7 cellular contexts compared by ENCODE assay signal in the genomic region with DNA sequence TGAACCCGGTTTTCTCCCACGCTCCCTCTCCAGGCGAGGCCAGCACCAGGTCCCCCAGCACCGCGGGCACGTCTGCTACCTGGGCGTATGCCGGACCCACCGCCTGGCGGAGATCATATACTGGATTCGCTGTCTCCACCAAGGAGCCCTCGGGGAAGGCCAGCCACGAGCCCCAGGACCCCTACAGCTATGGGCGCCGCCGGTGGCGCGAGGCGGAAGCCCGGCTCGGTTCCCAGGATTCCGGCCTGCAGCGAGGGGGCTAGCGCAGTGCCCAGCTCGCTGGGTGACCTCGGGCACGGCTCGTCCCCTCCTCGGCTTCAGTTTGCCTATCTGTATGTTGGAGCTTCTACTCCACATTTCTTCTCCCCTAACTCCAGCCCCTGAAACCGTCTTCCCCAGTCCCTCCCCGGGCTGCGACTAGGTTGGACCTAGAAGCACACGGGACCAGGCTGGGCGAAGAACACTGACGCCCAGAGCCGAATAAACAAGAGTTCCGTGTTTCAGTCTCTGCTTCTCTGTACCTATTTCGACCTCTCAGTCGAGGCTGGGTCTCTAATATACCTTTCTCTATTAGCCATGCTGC. TPM values are rescaled to one million over a fixed set of nuclear protein-coding genes. Genes with fewer than 3 reads are reported as not detected.
DNase-seq lines count a peak whose midpoint lies in the region; ATAC-seq, FAIRE-seq and TF ChIP-seq lines count a peak whose summit lies in the region.

No MANE protein-coding gene starts in this region.

- no peak for FAIRE-seq in astrocyte (lab: Jason Lieb, UNC)
- peak; percentile 55 for FAIRE-seq in keratinocyte (lab: Jason Lieb, UNC)

- H2AFZ ChIP-seq in astrocyte (ENCODE audit: low read depth, low read length) (peak overlapping the region; percentile 54), keratinocyte (ENCODE audit: control insufficient read depth, low read length) (peak overlapping the region; percentile 9)

- DNase-seq in astrocyte (ENCODE audit: low read depth) (no peak), keratinocyte (ENCODE audit: low read depth, low spot score) (no peak)
- no peak for DNase-seq in stimulated activated CD4-positive, alpha-beta T cell treated with anti-CD3 and anti-CD28 coated beads, Interleukin-4, amount 100 ng/mL, for 24 hours
- DNase-seq in activated CD4-positive, alpha-beta T cell treated with anti-CD3 and anti-CD28 coated beads for 1 hour, result no peak

- peaks cover 35% of the 10 kb centered on the region for H3K36me3 ChIP-seq in HUES6 (ENCODE audit: control insufficient read depth, insufficient read depth, low read length)
- H3K36me3 ChIP-seq in astrocyte (ENCODE audit: insufficient read depth, low read length), result peaks cover 4% of the 10 kb centered on the region
- H3K36me3 ChIP-seq in keratinocyte (ENCODE audit: control insufficient read depth in 2 of 2, extremely low read depth in 1 of 2, insufficient read depth in 2 of 2, low read length in 2 of 2), result peaks cover 16 to 20% of the 10 kb centered on the region in 2 experiments

- no peaks in the 10 kb centered on the region for H3K27me3 Mint-ChIP-seq in astrocyte (ENCODE audit: low read depth, unreplicated experiment)
- peaks cover 21% of the 10 kb centered on the region for H3K27me3 Mint-ChIP-seq in stimulated activated naive CD8-positive, alpha-beta T cell treated with anti-CD3 and anti-CD28 coated beads, Interleukin-15, Interleukin-2, amounts not matched to agents 100 ng/mL and 50 ng/mL, for 24 hours

- H3K9ac ChIP-seq in HUES6 (ENCODE audit: low read length) (peak overlapping the region; percentile 70), astrocyte (ENCODE audit: low read length) (peak overlapping the region; percentile 50), keratinocyte (ENCODE audit: control insufficient read depth, extremely low read depth, insufficient read depth, low read length) (peak overlapping the region; percentile 56)

- peak overlapping the region; percentile 90 for H3K4me3 Mint-ChIP-seq in astrocyte (ENCODE audit: unreplicated experiment)
- H3K4me3 Mint-ChIP-seq in stimulated activated naive CD8-positive, alpha-beta T cell treated with anti-CD3 and anti-CD28 coated beads, Interleukin-15, Interleukin-2, amounts not matched to agents 100 ng/mL and 50 ng/mL, for 24 hours, result peak overlapping the region; percentile 60

- H3K9me3 ChIP-seq in HUES6 (ENCODE audit: control insufficient read depth, insufficient read depth, low read depth, low read length), result no peaks in the 10 kb centered on the region
- H3K9me3 ChIP-seq in astrocyte (ENCODE audit: insufficient read depth, low read depth, low read length), result no peaks in the 10 kb centered on the region
- no peaks in the 10 kb centered on the region for H3K9me3 ChIP-seq in keratinocyte (ENCODE audit: control insufficient read depth, low read depth, low read length)

- no peaks in the 10 kb centered on the region for H3K9me1 ChIP-seq in keratinocyte (ENCODE audit: control insufficient read depth, extremely low read depth, insufficient read depth, low read length)

- TF ChIP-seq CTCF in astrocyte (IDR thresholded peaks at IDR 0.05; ENCODE audit: insufficient read depth, low read depth, low read length) (no peak), keratinocyte (optimal IDR thresholded peaks at IDR 0.05 in 1 of 3, IDR thresholded peaks at IDR 0.05 in 1 of 3, conservative IDR thresholded peaks at IDR 0.05 in 1 of 3; ENCODE audit: extremely low read depth in 1 of 3, insufficient read depth in 2 of 3, low read length in 3 of 3) (no peak)

- H3K79me2 ChIP-seq in astrocyte (ENCODE audit: insufficient read depth, low read length), result peaks cover 2% of the 10 kb centered on the region
- H3K79me2 ChIP-seq in keratinocyte (ENCODE audit: control insufficient read depth, insufficient read depth, low read length), result peaks cover 2% of the 10 kb centered on the region

- peak overlapping the region; percentile 78 for H3K27ac Mint-ChIP-seq in astrocyte (ENCODE audit: unreplicated experiment)
- H3K27ac Mint-ChIP-seq in stimulated activated naive CD8-positive, alpha-beta T cell treated with anti-CD3 and anti-CD28 coated beads, Interleukin-15, Interleukin-2, amounts not matched to agents 100 ng/mL and 50 ng/mL, for 24 hours, result peak overlapping the region; percentile 50

- peaks cover 11% of the 10 kb centered on the region for H3K36me3 Mint-ChIP-seq in astrocyte (ENCODE audit: low read depth, unreplicated experiment)
- H3K36me3 Mint-ChIP-seq in stimulated activated naive CD8-positive, alpha-beta T cell treated with anti-CD3 and anti-CD28 coated beads, Interleukin-15, Interleukin-2, amounts not matched to agents 100 ng/mL and 50 ng/mL, for 24 hours (ENCODE audit: low read depth), result peaks cover 28% of the 10 kb centered on the region

- peak overlapping the region; percentile 91 for H3K4me2 ChIP-seq in astrocyte (ENCODE audit: low read length)
- H3K4me2 ChIP-seq in keratinocyte (ENCODE audit: control insufficient read depth, extremely low read depth, insufficient read depth, low read depth, low read length), result peak overlapping the region; percentile 93

- H3K4me3 ChIP-seq in HUES6 (ENCODE audit: low read depth, low read length) (peak overlapping the region; percentile 67), astrocyte (ENCODE audit: insufficient read depth, low read depth, low read length) (peak overlapping the region; percentile 57), keratinocyte (ENCODE audit: control insufficient read depth in 2 of 3, extremely low read depth in 1 of 3, insufficient read depth in 2 of 3, low read depth in 1 of 3, low read length in 3 of 3) (peak overlapping the region; percentile 9 to 60 (median 47))

- no peaks in the 10 kb centered on the region for H3K9me3 Mint-ChIP-seq in astrocyte (ENCODE audit: unreplicated experiment)
- no peaks in the 10 kb centered on the region for H3K9me3 Mint-ChIP-seq in stimulated activated naive CD8-positive, alpha-beta T cell treated with anti-CD3 and anti-CD28 coated beads, Interleukin-15, Interleukin-2, amounts not matched to agents 100 ng/mL and 50 ng/mL, for 24 hours

- no peak for ATAC-seq in HG02970 (IDR thresholded peaks at IDR 0.05; ENCODE audit: low FRiP score, unreplicated experiment)

- peaks cover 25% of the 10 kb centered on the region for H4K20me1 ChIP-seq in astrocyte (ENCODE audit: insufficient read depth, low read length)
- peaks cover 7% of the 10 kb centered on the region for H4K20me1 ChIP-seq in keratinocyte (ENCODE audit: control insufficient read depth, extremely low read depth, insufficient read depth, low read length)

- H3K4me1 Mint-ChIP-seq in astrocyte (ENCODE audit: low read depth, unreplicated experiment), result peaks cover 12% of the 10 kb centered on the region
- peaks cover 37% of the 10 kb centered on the region for H3K4me1 Mint-ChIP-seq in stimulated activated naive CD8-positive, alpha-beta T cell treated with anti-CD3 and anti-CD28 coated beads, Interleukin-15, Interleukin-2, amounts not matched to agents 100 ng/mL and 50 ng/mL, for 24 hours (ENCODE audit: low read depth)

- H3K27me3 ChIP-seq in HUES6 (ENCODE audit: control insufficient read depth, insufficient read depth, low read length) (no peaks in the 10 kb centered on the region), astrocyte (ENCODE audit: insufficient read depth, low read length) (no peaks in the 10 kb centered on the region), keratinocyte (ENCODE audit: control insufficient read depth, extremely low read depth, insufficient read depth, low read length) (no peaks in the 10 kb centered on the region)

- H3K4me1 ChIP-seq in HUES6 (ENCODE audit: control insufficient read depth, insufficient read depth, low read length) (peaks cover 13% of the 10 kb centered on the region), astrocyte (ENCODE audit: insufficient read depth, low read length) (peaks cover 15% of the 10 kb centered on the region), keratinocyte (ENCODE audit: control insufficient read depth, extremely low read depth, insufficient read depth, low read length) (peaks cover 21% of the 10 kb centered on the region)

- no peak overlapping the region for H3K27ac ChIP-seq in HUES6 (ENCODE audit: low read depth, low read length)
- no peak overlapping the region for H3K27ac ChIP-seq in astrocyte (ENCODE audit: low read depth, low read length)
- no peak overlapping the region for H3K27ac ChIP-seq in keratinocyte (ENCODE audit: control insufficient read depth, insufficient read depth, low read length)

- dilution Hi-C loops in keratinocyte (cut with MboI; ENCODE audit: extremely low pct_ligation_motif_present, low sequenced_read_pairs), result no loop called here

RNA-seq across cellular contexts. Expression of a gene that starts 0.8 kb away (rescaled TPM):
- total RNA-seq in astrocyte, result 33.3 and 33.6 TPM in 2 replicates
- polyA plus RNA-seq in keratinocyte, result 0.39 to 0.49 TPM (median 0.41 TPM) in 3 replicates
- 0.25 TPM for polyA plus RNA-seq in keratinocyte (2011; ENCODE audit: low read depth)
- 0.09 and 0.10 TPM in 2 replicates for polyA plus RNA-seq in keratinocyte (2011; cell fraction: cytosol; rRNA removed)
- 0.91 and 1.1 TPM in 2 replicates for polyA plus RNA-seq in keratinocyte (2011; cell fraction: nucleus; rRNA removed)
- polyA plus RNA-seq in keratinocyte (2012; ENCODE audit: low replicate concordance), result 0.55 and 1.8 TPM in 2 replicates
- polyA minus RNA-seq in keratinocyte, result 0.07 to 1.3 TPM (median 0.85 TPM) in 3 replicates
- not detected for polyA minus RNA-seq in keratinocyte (2011; cell fraction: cytosol; rRNA and poly(A)+ RNA removed)
- polyA minus RNA-seq in keratinocyte (2011; cell fraction: nucleus; rRNA and poly(A)+ RNA removed), result 0.32 TPM in 1 of 2 replicates, not detected in the other

RNA-seq across cellular contexts. Expression of a gene that starts 0.8 kb away (rescaled TPM):
- 0.65 and 1.6 TPM in 2 replicates for total RNA-seq in astrocyte
- 0.73 to 0.76 TPM (median 0.73 TPM) in 3 replicates for polyA plus RNA-seq in keratinocyte
- 0.20 TPM for polyA plus RNA-seq in keratinocyte (2011; ENCODE audit: low read depth)
- 0.21 and 0.30 TPM in 2 replicates for polyA plus RNA-seq in keratinocyte (2011; cell fraction: cytosol; rRNA removed)
- polyA plus RNA-seq in keratinocyte (2011; cell fraction: nucleus; rRNA removed), result 4.2 and 7.9 TPM in 2 replicates
- 0.68 and 1.4 TPM in 2 replicates for polyA plus RNA-seq in keratinocyte (2012; ENCODE audit: low replicate concordance)
- 0.36 to 1.8 TPM (median 0.54 TPM) in 3 replicates for polyA minus RNA-seq in keratinocyte
- polyA minus RNA-seq in keratinocyte (2011; cell fraction: cytosol; rRNA and poly(A)+ RNA removed), result not detected
- 1.4 and 1.6 TPM in 2 replicates for polyA minus RNA-seq in keratinocyte (2011; cell fraction: nucleus; rRNA and poly(A)+ RNA removed)

RNA-seq across cellular contexts. Expression of a gene that starts 13.1 kb away (rescaled TPM):
- 215 and 235 TPM in 2 replicates for total RNA-seq in astrocyte
- polyA plus RNA-seq in keratinocyte, result 280 to 322 TPM (median 311 TPM) in 3 replicates
- polyA plus RNA-seq in keratinocyte (2011; ENCODE audit: low read depth), result 97.7 TPM
- 168 and 268 TPM in 2 replicates for polyA plus RNA-seq in keratinocyte (2011; cell fraction: cytosol; rRNA removed)
- polyA plus RNA-seq in keratinocyte (2011; cell fraction: nucleus; rRNA removed), result 208 and 239 TPM in 2 replicates
- polyA plus RNA-seq in keratinocyte (2012; ENCODE audit: low replicate concordance), result 115 and 304 TPM in 2 replicates
- 318 to 388 TPM (median 332 TPM) in 3 replicates for polyA minus RNA-seq in keratinocyte
- 282 TPM for polyA minus RNA-seq in keratinocyte (2011; cell fraction: cytosol; rRNA and poly(A)+ RNA removed)
- 100 and 103 TPM in 2 replicates for polyA minus RNA-seq in keratinocyte (2011; cell fraction: nucleus; rRNA and poly(A)+ RNA removed)

RNA-seq across cellular contexts. Expression of a gene that starts 24.4 kb away (rescaled TPM):
- total RNA-seq in astrocyte, result 26.6 and 31.5 TPM in 2 replicates
- polyA plus RNA-seq in keratinocyte, result 11.8 to 14.8 TPM (median 14.0 TPM) in 3 replicates
- 5.7 TPM for polyA plus RNA-seq in keratinocyte (2011; ENCODE audit: low read depth)
- 8.3 and 18.8 TPM in 2 replicates for polyA plus RNA-seq in keratinocyte (2011; cell fraction: cytosol; rRNA removed)
- polyA plus RNA-seq in keratinocyte (2011; cell fraction: nucleus; rRNA removed), result 7.1 and 10.2 TPM in 2 replicates
- polyA plus RNA-seq in keratinocyte (2012; ENCODE audit: low replicate concordance), result 13.1 and 32.0 TPM in 2 replicates
- 4.2 to 19.2 TPM (median 6.9 TPM) in 3 replicates for polyA minus RNA-seq in keratinocyte
- 13.2 TPM for polyA minus RNA-seq in keratinocyte (2011; cell fraction: cytosol; rRNA and poly(A)+ RNA removed)
- polyA minus RNA-seq in keratinocyte (2011; cell fraction: nucleus; rRNA and poly(A)+ RNA removed), result 3.3 and 6.4 TPM in 2 replicates

RNA-seq across cellular contexts. Expression of a gene that starts 24.5 kb away (rescaled TPM):
- total RNA-seq in astrocyte, result 63.0 and 68.1 TPM in 2 replicates
- 50.4 to 67.5 TPM (median 57.7 TPM) in 3 replicates for polyA plus RNA-seq in keratinocyte
- 24.7 TPM for polyA plus RNA-seq in keratinocyte (2011; ENCODE audit: low read depth)
- polyA plus RNA-seq in keratinocyte (2011; cell fraction: cytosol; rRNA removed), result 35.2 and 52.0 TPM in 2 replicates
- polyA plus RNA-seq in keratinocyte (2011; cell fraction: nucleus; rRNA removed), result 138 and 175 TPM in 2 replicates
- 69.0 and 102 TPM in 2 replicates for polyA plus RNA-seq in keratinocyte (2012; ENCODE audit: low replicate concordance)
- polyA minus RNA-seq in keratinocyte, result 35.3 to 109 TPM (median 44.3 TPM) in 3 replicates
- polyA minus RNA-seq in keratinocyte (2011; cell fraction: cytosol; rRNA and poly(A)+ RNA removed), result 76.5 TPM
- 36.6 and 42.7 TPM in 2 replicates for polyA minus RNA-seq in keratinocyte (2011; cell fraction: nucleus; rRNA and poly(A)+ RNA removed)
